ENCODE assay signal across 8 cellular contexts in genomic region chr16:88941933-88942909, GRCh38. TPM values are rescaled to one million over a fixed set of nuclear protein-coding genes. Genes with fewer than 3 reads are reported as not detected.
DNase-seq lines count a peak whose midpoint lies in the region; ATAC-seq and TF ChIP-seq lines count a peak whose summit lies in the region.

No MANE protein-coding gene starts in this region.

- H3K27me3 ChIP-seq in suprapubic skin: peaks cover 68% of the 10 kb centered on the region

- H3K4me1 ChIP-seq in suprapubic skin: peaks cover 51% of the 10 kb centered on the region

- TF ChIP-seq EP300 in suprapubic skin (IDR thresholded peaks at IDR 0.05): no peak

- H3K27ac ChIP-seq in coronary artery: no peak overlapping the region
- H3K27ac ChIP-seq in suprapubic skin: no peak overlapping the region

- DNase-seq in NCI-H524 (lab: John Stamatoyannopoulos, UW) (peak; percentile 63 to 72), NCI-H524 treated with DMSO at 0.1 percent for 48 hours (lab: John Stamatoyannopoulos, UW) (no peak), coronary artery (ENCODE audit: low spot score) (no peak), mucosa of gallbladder (ENCODE audit: low spot score) (peak; percentile 26), suprapubic skin (ENCODE audit: low spot score in 2 of 2) (no peak), COLO829 (ENCODE audit: low spot score) (no peak)
- peak; percentile 43 to 46 for DNase-seq in activated CD4-positive, alpha-beta T cell treated with anti-CD3 and anti-CD28 coated beads for 24 hours (ENCODE audit: low read depth in 2 of 2)

- peak; percentile 35 for ATAC-seq in HG03565 (IDR thresholded peaks at IDR 0.05; ENCODE audit: unreplicated experiment)

- H3K36me3 ChIP-seq in suprapubic skin: no peaks in the 10 kb centered on the region

- H3K4me3 ChIP-seq in coronary artery (peak overlapping the region; percentile 73), suprapubic skin (peak overlapping the region; percentile 63)

- 24% methylated on average over 11 of the region's 51 CpGs for WGBS in suprapubic skin

- TF ChIP-seq CTCF in coronary artery (IDR thresholded peaks at IDR 0.05): peak; percentile 62
- TF ChIP-seq CTCF in suprapubic skin (IDR thresholded peaks at IDR 0.05): peak; percentile 44 to 78

- H3K9me3 ChIP-seq in suprapubic skin: no peaks in the 10 kb centered on the region

- no peak for TF ChIP-seq POLR2A in suprapubic skin (IDR thresholded peaks at IDR 0.05)

RNA-seq across cellular contexts. Expression of gene CBFA2T3, which starts 34.8 kb away (rescaled TPM):
- total RNA-seq in mucosa of gallbladder (5.2 TPM), suprapubic skin (1 to 10 TPM; 1.5 to 6.6 (median 2.9) TPM)

Comparison
In these comparisons a context has a peak if more than half of its experiments do, and no peak if none do; other contexts are left out.
1. DNase-seq: peak in NCI-H524 (2 of 2), activated CD4-positive, alpha-beta T cell treated with anti-CD3 and anti-CD28 coated beads for 24 hours (2 of 2) and mucosa of gallbladder (single experiment); none in NCI-H524 treated with DMSO at 0.1 percent for 48 hours (single experiment), coronary artery (single experiment), suprapubic skin (0 of 2) and COLO829 (single experiment).